24 cellular contexts compared by ENCODE assay signal in the genomic region with DNA sequence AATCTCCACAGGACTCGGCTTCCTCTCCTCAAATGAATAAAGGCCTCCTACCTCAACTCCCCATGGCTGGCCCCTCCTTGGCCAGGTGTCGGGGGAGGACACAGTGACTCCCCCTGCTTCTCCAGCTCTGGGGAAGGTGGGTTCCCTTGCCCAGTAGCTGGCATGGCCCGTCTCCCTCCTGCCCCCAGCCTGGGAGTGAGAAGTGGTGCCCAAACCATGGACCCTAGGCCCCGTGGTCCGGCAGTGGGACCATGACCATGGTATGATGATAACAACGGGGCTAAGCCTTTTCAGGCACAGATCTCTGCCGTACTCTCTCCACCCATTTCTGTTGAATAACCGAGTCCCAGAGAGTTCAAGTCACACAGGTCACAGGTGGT. TPM values are rescaled to one million over a fixed set of nuclear protein-coding genes. Genes with fewer than 3 reads are reported as not detected.
DNase-seq lines count a peak whose midpoint lies in the region; ATAC-seq and TF ChIP-seq lines count a peak whose summit lies in the region.
"Had no signal": no experiment of that assay in that cellular context is flagged by ENCODE, and none has a peak within 500 bp of the region (broad histone marks: within the 10 kb centered on the region; RNA-seq: fewer than 3 reads in every experiment).

No MANE protein-coding gene starts in this region.

- no peak overlapping the region for H3K27ac ChIP-seq in neuronal stem cell (replicated peaks; ENCODE audit: low read length)
- H3K27ac ChIP-seq: A549, GM23248 had no signal

- H3K9ac ChIP-seq in neuronal stem cell (ENCODE audit: low read depth, low read length, poor library complexity) = peak overlapping the region; percentile 15
- H3K9ac ChIP-seq: GM23248 had no signal

- no peaks in the 10 kb centered on the region for H3K36me3 Mint-ChIP-seq in natural killer cell treated with Interleukin-12 subunit alpha and Interleukin-12 subunit beta and Interleukin-15 and Interleukin-18, amount 100 ng/mL, for 72 hours
- H3K36me3 Mint-ChIP-seq in natural killer cell = no peaks in the 10 kb centered on the region
- no peaks in the 10 kb centered on the region for H3K36me3 Mint-ChIP-seq in chondrocyte (ENCODE audit: low read depth)
- H3K36me3 Mint-ChIP-seq: CD14-positive monocyte; CD8-positive, alpha-beta memory T cell had no signal

- H2BK15ac ChIP-seq in neuronal stem cell (ENCODE audit: low read length) = peak overlapping the region; percentile 82

- H3K4me1 Mint-ChIP-seq in natural killer cell treated with Interleukin-12 subunit alpha and Interleukin-12 subunit beta and Interleukin-15 and Interleukin-18, amount 100 ng/mL, for 72 hours (ENCODE audit: low read depth in 2 of 2) = peaks cover 13 to 14% of the 10 kb centered on the region in 2 donors
- H3K4me1 Mint-ChIP-seq in natural killer cell (peaks cover 7 to 21% of the 10 kb centered on the region in 2 donors), chondrocyte (ENCODE audit: low read depth) (peaks cover 3% of the 10 kb centered on the region)

- H2BK12ac ChIP-seq in neuronal stem cell (ENCODE audit: low read length) = no peak overlapping the region

- H3K23ac ChIP-seq in neuronal stem cell (ENCODE audit: low read depth, low read length, poor library complexity) = no peak overlapping the region

- H3K9me3 ChIP-seq in neuronal stem cell (replicated peaks in 1 of 2; ENCODE audit: control insufficient read depth in 2 of 2, insufficient read depth in 1 of 2, low read depth in 1 of 2, low read length in 2 of 2) = no peaks in the 10 kb centered on the region
- H3K9me3 ChIP-seq: A549, BE2C had no signal

- H3K4me3 ChIP-seq in neuronal stem cell (ENCODE audit: low read length in 2 of 2) = no peak overlapping the region
- H3K4me3 ChIP-seq: A549; BLaER1 treated with 17β-estradiol and CSF1 and Interleukin-3, amounts not matched to agents 10 nM and 100 nM; GM23248 had no signal

- peak; percentile 51 for DNase-seq in natural killer cell treated with Interleukin-12 subunit alpha and Interleukin-12 subunit beta and Interleukin-15 and Interleukin-18, amount 100 ng/mL, for 72 hours (ENCODE audit: low spot score)
- DNase-seq in natural killer cell (no peak), chondrocyte (ENCODE audit: low spot score) (peak; percentile 64), neuronal stem cell (ENCODE audit: low spot score) (no peak), SIG-M5 treated with dmso at 0.1 percent for 504 hours (lab: John Stamatoyannopoulos, UW; ENCODE audit: unreplicated experiment) (no peak)
- no peak for DNase-seq in stimulated activated CD8-positive, alpha-beta memory T cell treated with anti-CD3 and anti-CD28 coated beads, Interleukin-4, amount 100 ng/mL, for 48 hours
- DNase-seq: 8988T; ACHN; AML-193; BE2C; CD4-positive, alpha-beta T cell; DMS79 treated with DMSO at 0.1 percent for 48 hours; GF-D8; GM23248; H9 had no signal

- no peak overlapping the region for H4K8ac ChIP-seq in neuronal stem cell (ENCODE audit: low read depth, low read length)

- WGBS in neuronal stem cell (ENCODE audit: extremely low coverage in 2 of 2, insufficient read length in 2 of 2, insufficient replicate concordance in 1 of 2), 2 donors = no CpG with 5 or more reads among the region's 8 CpGs

- ATAC-seq in natural killer cell treated with Interleukin-12 subunit alpha and Interleukin-12 subunit beta and Interleukin-15 and Interleukin-18, amount 100 ng/mL, for 72 hours = no peak
- no peak for ATAC-seq in natural killer cell
- no peak for ATAC-seq in GM18867 (IDR thresholded peaks at IDR 0.05; ENCODE audit: unreplicated experiment)
- ATAC-seq: A549, HCT116 had no signal

- H3K27me3 ChIP-seq in neuronal stem cell (ENCODE audit: control insufficient read depth in 3 of 3, insufficient read depth in 3 of 3, low read depth in 1 of 3, low read length in 3 of 3) = peaks cover 0 to 3% (median 0%) of the 10 kb centered on the region in 3 experiments
- H3K27me3 ChIP-seq: BE2C; BLaER1 treated with 17β-estradiol and CSF1 and Interleukin-3, amounts not matched to agents 10 nM and 100 nM had no signal

- H2BK120ac ChIP-seq in neuronal stem cell (ENCODE audit: low read depth, low read length) = no peak overlapping the region

- TF ChIP-seq CTCF in natural killer cell (IDR thresholded peaks at IDR 0.05) (no peak), chondrocyte (IDR thresholded peaks at IDR 0.05) (no peak)

- H4K91ac ChIP-seq in neuronal stem cell (ENCODE audit: low read depth, low read length, poor library complexity) = no peak overlapping the region

- no peak overlapping the region for H3K14ac ChIP-seq in neuronal stem cell (ENCODE audit: low read length)

- H3K79me1 ChIP-seq in neuronal stem cell (ENCODE audit: low read depth, low read length) = no peaks in the 10 kb centered on the region

- H3K4ac ChIP-seq in neuronal stem cell (ENCODE audit: low read length) = no peak overlapping the region

- H3K36me3 ChIP-seq in neuronal stem cell (replicated peaks in 1 of 2; ENCODE audit: control insufficient read depth in 2 of 2, insufficient read depth in 2 of 2, low read length in 2 of 2) = no peaks in the 10 kb centered on the region
- H3K36me3 ChIP-seq: BE2C had no signal

- H3K27me3 Mint-ChIP-seq in natural killer cell treated with Interleukin-12 subunit alpha and Interleukin-12 subunit beta and Interleukin-15 and Interleukin-18, amount 100 ng/mL, for 72 hours = no peaks in the 10 kb centered on the region
- H3K27me3 Mint-ChIP-seq in natural killer cell (ENCODE audit: low read depth in 2 of 2) (no peaks in the 10 kb centered on the region), chondrocyte (ENCODE audit: low read depth) (peaks cover 13% of the 10 kb centered on the region)
- H3K27me3 Mint-ChIP-seq: CD4-positive, alpha-beta T cell had no signal

- H3K18ac ChIP-seq in neuronal stem cell (ENCODE audit: low read length) = peak overlapping the region; percentile 32

- no peak overlapping the region for H3K4me3 Mint-ChIP-seq in natural killer cell treated with Interleukin-12 subunit alpha and Interleukin-12 subunit beta and Interleukin-15 and Interleukin-18, amount 100 ng/mL, for 72 hours
- no peak overlapping the region for H3K4me3 Mint-ChIP-seq in natural killer cell
- no peak overlapping the region for H3K4me3 Mint-ChIP-seq in chondrocyte (ENCODE audit: unreplicated experiment)
- H3K4me3 Mint-ChIP-seq: CD14-positive monocyte; CD8-positive, alpha-beta memory T cell; H9 had no signal

- H2AFZ ChIP-seq in neuronal stem cell (ENCODE audit: low read length) = no peak overlapping the region
- H2AFZ ChIP-seq: GM23248 had no signal

- no peak overlapping the region for H2BK5ac ChIP-seq in neuronal stem cell (ENCODE audit: low read length)

- H3K9me3 Mint-ChIP-seq in natural killer cell treated with Interleukin-12 subunit alpha and Interleukin-12 subunit beta and Interleukin-15 and Interleukin-18, amount 100 ng/mL, for 72 hours = no peaks in the 10 kb centered on the region
- H3K9me3 Mint-ChIP-seq in natural killer cell (no peaks in the 10 kb centered on the region), chondrocyte (ENCODE audit: low read depth) (no peaks in the 10 kb centered on the region)
- H3K9me3 Mint-ChIP-seq: CD4-positive, alpha-beta T cell; CD8-positive, alpha-beta memory T cell; H9 had no signal

- no peak overlapping the region for H3K27ac Mint-ChIP-seq in natural killer cell treated with Interleukin-12 subunit alpha and Interleukin-12 subunit beta and Interleukin-15 and Interleukin-18, amount 100 ng/mL, for 72 hours
- H3K27ac Mint-ChIP-seq in natural killer cell (no peak overlapping the region), chondrocyte (ENCODE audit: unreplicated experiment) (no peak overlapping the region)
- H3K27ac Mint-ChIP-seq: CD14-positive monocyte; CD4-positive, alpha-beta T cell; CD8-positive, alpha-beta memory T cell; H9 had no signal

- H3K4me2 ChIP-seq in neuronal stem cell (ENCODE audit: insufficient read depth, low read length, poor library complexity, severe bottlenecking) = no peak overlapping the region
- H3K4me2 ChIP-seq: A549 had no signal

- peaks cover 0 to 1% of the 10 kb centered on the region in 2 donors for H3K4me1 ChIP-seq in neuronal stem cell (ENCODE audit: control insufficient read depth in 2 of 2, insufficient read depth in 1 of 2, low read depth in 1 of 2, low read length in 2 of 2)
- H3K4me1 ChIP-seq: BE2C had no signal

- peak overlapping the region; percentile 8 for H2AK5ac ChIP-seq in neuronal stem cell (ENCODE audit: low read depth, low read length)

- intact Hi-C loops in natural killer cell (cut with micrococcal nuclease) = no loop called here

RNA-seq across cellular contexts. Expression of gene PLA2G2F, which starts 11.2 kb away (rescaled TPM):
- total RNA-seq in natural killer cell treated with Interleukin-12 subunit alpha and Interleukin-12 subunit beta and Interleukin-15 and Interleukin-18, amount 100 ng/mL, for 72 hours = not detected
- total RNA-seq in natural killer cell (not detected), chondrocyte (not detected in 3 replicates)
- polyA plus RNA-seq in neuronal stem cell (2013, experiment 1 of 2) = not detected
- polyA plus RNA-seq in neuronal stem cell (2013, experiment 2 of 2) = not detected
- total RNA-seq: CD4-positive, alpha-beta T cell; CD8-positive, alpha-beta memory T cell; Daoy; G401; GM23248; H4; H9 had no signal
- polyA plus RNA-seq: A549; CD14-positive monocyte; CD8-positive, alpha-beta memory T cell; GM23248 had no signal

RNA-seq across cellular contexts. Expression of gene PLA2G2D, which starts 31.0 kb away (rescaled TPM):
- not detected for total RNA-seq in natural killer cell treated with Interleukin-12 subunit alpha and Interleukin-12 subunit beta and Interleukin-15 and Interleukin-18, amount 100 ng/mL, for 72 hours
- not detected for total RNA-seq in natural killer cell
- not detected in 3 replicates for total RNA-seq in chondrocyte
- polyA plus RNA-seq in neuronal stem cell (2013, experiment 1 of 2) = not detected
- polyA plus RNA-seq in neuronal stem cell (2013, experiment 2 of 2) = not detected
- total RNA-seq: CD4-positive, alpha-beta T cell; CD8-positive, alpha-beta memory T cell; Daoy; G401; GM23248; H4; H9 had no signal
- polyA plus RNA-seq: A549; CD8-positive, alpha-beta memory T cell; GM23248 had no signal

RNA-seq across cellular contexts. Expression of gene UBXN10, which starts 35.6 kb away (rescaled TPM):
- total RNA-seq in natural killer cell treated with Interleukin-12 subunit alpha and Interleukin-12 subunit beta and Interleukin-15 and Interleukin-18, amount 100 ng/mL, for 72 hours = under 1 TPM; 0.26 to 0.56 TPM
- 1 to 10 TPM; 2.5 to 3.6 (median 3.5) TPM for total RNA-seq in natural killer cell
- total RNA-seq in chondrocyte = not detected in 3 replicates
- polyA plus RNA-seq in neuronal stem cell (2013, experiment 1 of 2) = 0.50 TPM
- 0.55 TPM for polyA plus RNA-seq in neuronal stem cell (2013, experiment 2 of 2)
- total RNA-seq: H4 had no signal
- polyA plus RNA-seq: A549, GM23248 had no signal

RNA-seq across cellular contexts. Expression of gene PLA2G2C, which starts 36.0 kb away (rescaled TPM):
- total RNA-seq in natural killer cell treated with Interleukin-12 subunit alpha and Interleukin-12 subunit beta and Interleukin-15 and Interleukin-18, amount 100 ng/mL, for 72 hours = under 1 TPM in 1 of 2 donors, not detected in 1; 0.17 TPM
- total RNA-seq in natural killer cell (not detected), chondrocyte (not detected in 3 replicates)
- polyA plus RNA-seq in neuronal stem cell (2013, experiment 1 of 2) = not detected
- not detected for polyA plus RNA-seq in neuronal stem cell (2013, experiment 2 of 2)
- total RNA-seq: CD4-positive, alpha-beta T cell; CD8-positive, alpha-beta memory T cell; Daoy; G401; GM23248; H4; H9 had no signal
- polyA plus RNA-seq: A549; CD8-positive, alpha-beta memory T cell; GM23248 had no signal

Comparison
In these comparisons a context has a peak if more than half of its experiments do, and no peak if none do; other contexts are left out.
1. DNase-seq: peak in natural killer cell treated with Interleukin-12 subunit alpha and Interleukin-12 subunit beta and Interleukin-15 and Interleukin-18, amount 100 ng/mL, for 72 hours (single experiment) and chondrocyte (single experiment); none in natural killer cell (single experiment), neuronal stem cell (single experiment), SIG-M5 treated with dmso at 0.1 percent for 504 hours (single experiment) and stimulated activated CD8-positive, alpha-beta memory T cell treated with anti-CD3 and anti-CD28 coated beads, Interleukin-4, amount 100 ng/mL, for 48 hours (single experiment).